ENCODE assay signal across 8 cellular contexts in the genomic region with DNA sequence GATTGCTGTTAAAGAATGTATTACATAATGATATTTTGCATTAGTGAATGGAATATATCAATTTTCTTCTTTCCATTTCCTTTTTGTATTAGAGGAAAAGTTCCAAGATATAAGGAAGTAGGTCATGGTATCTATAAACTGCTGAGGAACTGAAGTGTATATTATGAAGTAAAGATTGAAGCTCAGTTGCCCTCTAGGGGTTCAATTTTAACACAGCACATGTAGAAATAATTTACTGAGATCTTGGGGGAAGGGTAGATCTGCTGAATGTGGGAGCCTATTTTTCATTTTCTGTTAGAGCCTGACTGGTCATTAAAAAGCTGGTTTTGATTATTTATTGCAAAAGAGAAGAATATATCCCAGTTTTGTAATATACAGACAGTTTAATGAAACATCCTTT. TPM values are rescaled to one million over a fixed set of nuclear protein-coding genes. Genes with fewer than 3 reads are reported as not detected.
DNase-seq lines count a peak whose midpoint lies in the region; ATAC-seq and TF ChIP-seq lines count a peak whose summit lies in the region.

No MANE protein-coding gene starts in this region.

- peaks cover 0 to 3% (median 0%) of the 10 kb centered on the region in 5 donors for H3K9me3 Mint-ChIP-seq in CD8-positive, alpha-beta memory T cell
- no peaks in the 10 kb centered on the region for H3K9me3 Mint-ChIP-seq in chondrocyte (ENCODE audit: low read depth)

- H3K9me3 ChIP-seq in CD8-positive, alpha-beta memory T cell (ENCODE audit: low read length) = no peaks in the 10 kb centered on the region
- H3K9me3 ChIP-seq in lung (ENCODE audit: control insufficient read depth in 2 of 2, insufficient read depth in 1 of 2, low read length in 1 of 2) = no peaks in the 10 kb centered on the region
- H3K9me3 ChIP-seq in vagina = no peaks in the 10 kb centered on the region

- POLR2A ChIA-PET in CD8-positive, alpha-beta memory T cell (lab: Charles Lee) = interaction anchor here (1.3 kb wide), 1 partner anchor 574 kb away, joined by 4 read pairs; no protein-coding TSS in a partner anchor

- no peaks in the 10 kb centered on the region for H3K4me1 ChIP-seq in CD8-positive, alpha-beta memory T cell (ENCODE audit: insufficient read depth, low read length)
- H3K4me1 ChIP-seq in lung (ENCODE audit: control insufficient read depth in 2 of 2, insufficient read depth in 2 of 2, low read length in 2 of 2) (peaks cover 0 to 2% of the 10 kb centered on the region in 2 donors), vagina (no peaks in the 10 kb centered on the region)

- intact Hi-C loops in vagina (cut with DNase I) = no loop called here

- TF ChIP-seq CTCF in chondrocyte (IDR thresholded peaks at IDR 0.05) (peak; percentile 82), lung (IDR thresholded peaks at IDR 0.05; ENCODE audit: control extremely low read depth, extremely low read depth) (peak; percentile 40), vagina (IDR thresholded peaks at IDR 0.05) (peak in 1 of 3 experiments; percentile 54)

- ATAC-seq in GM18873 (IDR thresholded peaks at IDR 0.05; ENCODE audit: low FRiP score, unreplicated experiment) (peak; percentile 89), HG03066 (IDR thresholded peaks at IDR 0.05; ENCODE audit: low read depth, unreplicated experiment) (peak; percentile 86), lung (ENCODE audit: insufficient read depth, low FRiP score) (peak; percentile 82)

- no peak for TF ChIP-seq POLR2A in vagina (IDR thresholded peaks at IDR 0.05)

- no peak overlapping the region for H3K27ac ChIP-seq in CD8-positive, alpha-beta memory T cell (ENCODE audit: low read depth, low read length)
- H3K27ac ChIP-seq in lung (ENCODE audit: low read depth in 1 of 2, low read length in 1 of 2) (no peak overlapping the region), vagina (no peak overlapping the region)

- peak in 2 of 5 donors; percentile 26 to 27 for DNase-seq in CD8-positive, alpha-beta memory T cell
- DNase-seq in NCI-H82 (lab: John Stamatoyannopoulos, UW) = peak; percentile 46
- DNase-seq in chondrocyte (ENCODE audit: low spot score) = no peak
- no peak for DNase-seq in lung (ENCODE audit: low spot score)
- DNase-seq in amniotic stem cell (lab: John Stamatoyannopoulos, UW) = no peak
- DNase-seq in vagina (ENCODE audit: extremely low spot score in 2 of 2) = no peak

- no peaks in the 10 kb centered on the region for H3K27me3 Mint-ChIP-seq in CD8-positive, alpha-beta memory T cell
- no peaks in the 10 kb centered on the region for H3K27me3 Mint-ChIP-seq in chondrocyte (ENCODE audit: low read depth)

- CTCF ChIA-PET in CD8-positive, alpha-beta memory T cell (lab: Charles Lee) = interaction anchor here (0.8 to 6.4 kb wide), 5 partner anchors 33 to 574 kb away, joined by 3 to 61 read pairs (median 3); partner anchors contain the start of gene EOMES

- peak overlapping the region in 3 of 7 donors; percentile 44 to 79 (median 58) for H3K4me3 Mint-ChIP-seq in CD8-positive, alpha-beta memory T cell
- no peak overlapping the region for H3K4me3 Mint-ChIP-seq in chondrocyte (ENCODE audit: unreplicated experiment)

- H3K4me1 Mint-ChIP-seq in CD8-positive, alpha-beta memory T cell = peaks cover 57 to 73% (median 69%) of the 10 kb centered on the region in 3 donors
- H3K4me1 Mint-ChIP-seq in chondrocyte (ENCODE audit: low read depth) = no peaks in the 10 kb centered on the region

- H3K36me3 ChIP-seq in CD8-positive, alpha-beta memory T cell (ENCODE audit: insufficient read depth, low read length) = no peaks in the 10 kb centered on the region
- H3K36me3 ChIP-seq in lung (ENCODE audit: control insufficient read depth in 2 of 2, insufficient read depth in 2 of 2, low read length in 2 of 2) = peaks cover 0 to 2% of the 10 kb centered on the region in 2 donors
- no peaks in the 10 kb centered on the region for H3K36me3 ChIP-seq in vagina

- H3K36me3 Mint-ChIP-seq in CD8-positive, alpha-beta memory T cell = peaks cover 6 to 16% (median 9%) of the 10 kb centered on the region in 3 donors
- peaks cover 3% of the 10 kb centered on the region for H3K36me3 Mint-ChIP-seq in chondrocyte (ENCODE audit: low read depth)

- no peaks in the 10 kb centered on the region for H3K27me3 ChIP-seq in CD8-positive, alpha-beta memory T cell (ENCODE audit: insufficient read depth, low read length, poor library complexity, severe bottlenecking)
- no peaks in the 10 kb centered on the region for H3K27me3 ChIP-seq in lung (ENCODE audit: control insufficient read depth, insufficient read depth)
- H3K27me3 ChIP-seq in vagina = no peaks in the 10 kb centered on the region

- H3K4me3 ChIP-seq in CD8-positive, alpha-beta memory T cell (ENCODE audit: low read length) = no peak overlapping the region
- H3K4me3 ChIP-seq in lung = no peak overlapping the region
- no peak overlapping the region for H3K4me3 ChIP-seq in vagina

- peak overlapping the region in 7 of 8 donors; percentile 10 to 88 (median 62) for H3K27ac Mint-ChIP-seq in CD8-positive, alpha-beta memory T cell
- H3K27ac Mint-ChIP-seq in chondrocyte (ENCODE audit: unreplicated experiment) = no peak overlapping the region

RNA-seq across cellular contexts. Expression of gene CMC1, which starts 45.2 kb away (rescaled TPM):
- 10 to 100 TPM; 46.3 to 50.1 TPM for total RNA-seq in CD8-positive, alpha-beta memory T cell
- 205 TPM for polyA plus RNA-seq in CD8-positive, alpha-beta memory T cell
- 9.4 to 14.4 TPM (median 13.4 TPM) in 3 replicates for total RNA-seq in chondrocyte
- 10 to 100 TPM; 17.6 to 21.2 TPM for total RNA-seq in lung
- 10 to 100 TPM; 32.7 to 35.6 TPM for polyA plus RNA-seq in lung
- 21.6 TPM for total RNA-seq in vagina
